Comparison of ENCODE assay signal across 11 cellular contexts in the genomic region with DNA sequence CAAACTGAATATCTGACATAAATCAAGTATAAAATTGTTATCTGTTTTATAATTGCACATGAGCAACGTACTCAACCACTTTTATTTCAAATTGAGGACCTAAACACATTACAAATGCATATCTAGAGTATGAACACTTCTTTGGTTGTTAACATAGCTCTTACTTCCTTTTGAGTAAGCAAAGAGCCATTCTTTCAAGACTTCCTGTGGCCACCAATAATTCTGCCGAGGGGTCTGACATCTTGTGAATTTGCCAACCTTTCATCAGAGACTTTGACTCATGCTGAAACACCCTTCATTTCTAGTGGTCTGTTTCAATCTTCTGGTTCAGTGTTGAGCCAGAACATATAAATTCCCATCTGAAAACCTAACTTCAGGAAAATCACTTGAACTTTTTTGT. TPM values are rescaled to one million over a fixed set of nuclear protein-coding genes. Genes with fewer than 3 reads are reported as not detected.
DNase-seq lines count a peak whose midpoint lies in the region; ATAC-seq, FAIRE-seq and TF ChIP-seq lines count a peak whose summit lies in the region.
"Had no signal": no experiment of that assay in that cellular context is flagged by ENCODE, and none has a peak within 500 bp of the region (broad histone marks: within the 10 kb centered on the region; RNA-seq: fewer than 3 reads in every experiment).

No MANE protein-coding gene starts in this region.

- H3K9me3 Mint-ChIP-seq in nephron progenitor cell, result peaks cover 42% of the 10 kb centered on the region
- H3K9me3 Mint-ChIP-seq: activated naive CD8-positive, alpha-beta T cell treated with anti-CD3 and anti-CD28 coated beads, Interleukin-2, amount 10 ng/mL, durations not matched to agents 7 days and 5 days had no signal

- no peak overlapping the region for H3K27ac Mint-ChIP-seq in nephron progenitor cell
- H3K27ac Mint-ChIP-seq: activated naive CD8-positive, alpha-beta T cell treated with anti-CD3 and anti-CD28 coated beads, Interleukin-2, amount 10 ng/mL, durations not matched to agents 7 days and 5 days had no signal

- H3K27me3 Mint-ChIP-seq in nephron progenitor cell (ENCODE audit: low read depth, poor library complexity), result no peaks in the 10 kb centered on the region

- ATAC-seq in HG02763 (IDR thresholded peaks at IDR 0.05; ENCODE audit: unreplicated experiment), result no peak

- TF ChIP-seq CTCF in nephron progenitor cell (IDR thresholded peaks at IDR 0.05), result no peak

- peaks cover under 1% of the 10 kb centered on the region for H3K4me1 Mint-ChIP-seq in nephron progenitor cell
- H3K4me1 Mint-ChIP-seq: activated naive CD8-positive, alpha-beta T cell treated with anti-CD3 and anti-CD28 coated beads, Interleukin-2, amount 10 ng/mL, durations not matched to agents 7 days and 5 days had no signal

- H3K36me3 Mint-ChIP-seq in nephron progenitor cell (ENCODE audit: low read depth), result peaks cover 45% of the 10 kb centered on the region
- H3K36me3 Mint-ChIP-seq: activated naive CD8-positive, alpha-beta T cell treated with anti-CD3 and anti-CD28 coated beads, Interleukin-2, amount 10 ng/mL, durations not matched to agents 7 days and 5 days had no signal

- no peak overlapping the region for H3K4me3 Mint-ChIP-seq in nephron progenitor cell
- H3K4me3 Mint-ChIP-seq: activated naive CD8-positive, alpha-beta T cell treated with anti-CD3 and anti-CD28 coated beads, Interleukin-2, amount 10 ng/mL, durations not matched to agents 7 days and 5 days had no signal

- DNase-seq in EH (ENCODE audit: low read depth) (peak; percentile 89), H4 (ENCODE audit: low spot score) (peak; percentile 31), RCC 7860 (ENCODE audit: low spot score) (peak; percentile 55), glomerular visceral epithelial cell (ENCODE audit: extremely low spot score) (peak; percentile 43), nephron progenitor cell (no peak), GF-D8 (lab: John Stamatoyannopoulos, UW) (no peak), NCI-H128 (lab: John Stamatoyannopoulos, UW; ENCODE audit: unreplicated experiment) (no peak)
- DNase-seq: activated naive CD8-positive, alpha-beta T cell treated with anti-CD3 and anti-CD28 coated beads, Interleukin-2, amount 10 ng/mL, durations not matched to agents 7 days and 5 days; hippocampal formation; NCI-H2029 treated with DMSO at 0.1 percent for 48 hours had no signal

- peak; percentile 69 for FAIRE-seq in RCC 7860 (lab: Jason Lieb, UNC)

RNA-seq across cellular contexts. Expression of a gene that starts 59.4 kb away (rescaled TPM):
- total RNA-seq in H4 (2014; rRNA removed; shearing (Covaris generic)), result 9.9 and 14.0 TPM in 2 replicates

Comparison
In these comparisons a context has a peak if more than half of its experiments do, and no peak if none do; other contexts are left out.
1. DNase-seq: peak in EH (single experiment), H4 (single experiment), RCC 7860 (single experiment) and glomerular visceral epithelial cell (single experiment); none in nephron progenitor cell (single experiment), GF-D8 (single experiment) and NCI-H128 (single experiment).